In the genomic region with DNA sequence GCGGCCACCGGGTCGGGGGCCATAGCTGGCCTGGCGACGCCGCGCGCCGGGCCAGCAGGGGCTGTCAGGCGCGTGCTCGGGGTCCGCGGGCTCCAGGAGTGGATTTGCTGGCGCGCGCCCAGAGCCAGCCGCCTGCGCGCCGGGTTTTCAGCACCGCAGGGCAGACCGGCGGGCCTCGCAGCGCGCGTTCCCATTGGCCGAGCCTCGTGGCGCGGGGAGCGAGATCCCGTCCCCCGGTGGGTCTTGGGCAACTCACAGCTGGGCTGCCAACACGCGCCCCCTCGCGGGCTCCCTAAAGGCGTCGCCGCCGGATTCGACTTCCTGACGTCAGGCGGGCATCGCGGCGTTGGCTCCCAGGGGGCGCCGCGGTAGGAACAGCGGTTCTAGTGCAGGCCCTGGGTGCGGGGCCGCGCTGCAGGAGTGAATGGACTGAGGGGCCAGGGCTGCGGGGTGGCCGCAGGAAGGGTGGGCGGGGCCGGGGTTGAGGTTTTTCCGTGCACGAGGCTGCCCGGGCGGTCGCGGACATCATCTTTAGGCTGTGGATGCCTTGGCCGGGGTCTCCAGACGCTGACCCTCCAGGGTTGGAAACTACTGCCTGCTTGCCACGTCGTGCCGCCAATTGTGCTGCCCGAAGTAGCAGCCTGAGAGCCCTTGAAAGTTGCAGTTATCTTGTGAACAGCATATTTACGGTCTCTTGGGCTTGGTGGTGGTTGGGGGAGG, we compare ENCODE assay signal across 8 cellular contexts. TPM values are rescaled to one million over a fixed set of nuclear protein-coding genes. Genes with fewer than 3 reads are reported as not detected.
DNase-seq lines count a peak whose midpoint lies in the region; ATAC-seq and TF ChIP-seq lines count a peak whose summit lies in the region.

A gene (minus strand): TSS at position 268 of the 720 bp plus-strand sequence. CDS start 74 bp downstream, at position 194.

- H3K79me1 ChIP-seq in trophoblast cell (ENCODE audit: low read length): peaks cover 28% of the 10 kb centered on the region

- no peak within 1 kb of the TSS for H3K23ac ChIP-seq in trophoblast cell (ENCODE audit: low read length)

- 1 to 3% (median 2%) methylated on average over 5 to 73 of the region's 73 CpGs for WGBS in adrenal gland, 4 donors
- 1 to 3% (median 2%) methylated on average over 26 to 73 of the region's 73 CpGs for WGBS in heart left ventricle, 4 donors
- no CpG with 5 or more reads among the region's 73 CpGs for WGBS in trophoblast cell (ENCODE audit: extremely low coverage, insufficient coverage, insufficient read length)

- peak within 1 kb of the TSS; percentile 73 for H3K4ac ChIP-seq in trophoblast cell (ENCODE audit: low read depth, low read length)

- peak within 1 kb of the TSS; percentile 83 for H4K8ac ChIP-seq in trophoblast cell (ENCODE audit: low read depth, low read length)

- peak within 1 kb of the TSS; percentile 87 for H2BK5ac ChIP-seq in trophoblast cell (ENCODE audit: low read depth, low read length, poor library complexity)

- peak within 1 kb of the TSS; percentile 73 for H3K18ac ChIP-seq in trophoblast cell (ENCODE audit: low read length)

- TF ChIP-seq POLR2A in adrenal gland (IDR thresholded peaks at IDR 0.05) (peak; percentile 68 to 71), heart left ventricle (IDR thresholded peaks at IDR 0.05) (peak in 1 of 2 donors; percentile 63)

- ATAC-seq in heart left ventricle (peak; percentile 4 to 69 (median 46)), upper lobe of right lung (peak; percentile 79)

- H3K4me1 ChIP-seq in adrenal gland (replicated peaks in 1 of 2): peaks cover 9 to 13% of the 10 kb centered on the region in 2 donors
- H3K4me1 ChIP-seq in heart left ventricle: peaks cover 0 to 25% (median 10%) of the 10 kb centered on the region in 12 donors
- H3K4me1 ChIP-seq in trophoblast cell (ENCODE audit: control insufficient read depth in 1 of 2, insufficient read depth in 2 of 2, low read length in 2 of 2): peaks cover 0 to 8% of the 10 kb centered on the region in 2 experiments
- no peaks in the 10 kb centered on the region for H3K4me1 ChIP-seq in upper lobe of right lung

- H3K9me3 ChIP-seq in adrenal gland (replicated peaks in 1 of 3) (no peaks in the 10 kb centered on the region), heart left ventricle (no peaks in the 10 kb centered on the region), trophoblast cell (ENCODE audit: insufficient read depth, low read depth, low read length) (no peaks in the 10 kb centered on the region), upper lobe of right lung (no peaks in the 10 kb centered on the region)

- peak within 1 kb of the TSS; percentile 96 for H4K91ac ChIP-seq in trophoblast cell (ENCODE audit: low read depth, low read length)

- H3K27me3 ChIP-seq in adrenal gland: no peaks in the 10 kb centered on the region
- H3K27me3 ChIP-seq in heart left ventricle: no peaks in the 10 kb centered on the region
- H3K27me3 ChIP-seq in trophoblast cell (ENCODE audit: insufficient read depth, low read length): no peaks in the 10 kb centered on the region
- no peaks in the 10 kb centered on the region for H3K27me3 ChIP-seq in upper lobe of right lung

- H3K36me3 ChIP-seq in adrenal gland (replicated peaks in 1 of 2): peaks cover 0 to 14% of the 10 kb centered on the region in 2 donors
- peaks cover 0 to 10% (median 6%) of the 10 kb centered on the region in 9 donors for H3K36me3 ChIP-seq in heart left ventricle
- H3K36me3 ChIP-seq in trophoblast cell (ENCODE audit: control insufficient read depth in 1 of 2, insufficient read depth in 2 of 2, low read length in 2 of 2): peaks cover 17 to 21% of the 10 kb centered on the region in 2 experiments
- peaks cover 12% of the 10 kb centered on the region for H3K36me3 ChIP-seq in upper lobe of right lung

- TF ChIP-seq CTCF in HFF-Myc (IDR thresholded peaks at IDR 0.05; ENCODE audit: low read depth, low read length, missing control alignments): peak; percentile 60
- TF ChIP-seq CTCF in adrenal gland (IDR thresholded peaks at IDR 0.05): peak; percentile 31 to 61 (median 50)
- peak; percentile 30 to 74 (median 55) for TF ChIP-seq CTCF in heart left ventricle (IDR thresholded peaks at IDR 0.05)
- TF ChIP-seq CTCF in upper lobe of right lung (IDR thresholded peaks at IDR 0.05): peak; percentile 60

- H3K9ac ChIP-seq in trophoblast cell (ENCODE audit: low read length): peak within 1 kb of the TSS; percentile 83

- peak within 1 kb of the TSS; percentile 71 for H2AK5ac ChIP-seq in trophoblast cell (ENCODE audit: low read length)

- H2AFZ ChIP-seq in trophoblast cell (ENCODE audit: insufficient read depth, low read length, poor library complexity): peak within 1 kb of the TSS; percentile 37

- H4K12ac ChIP-seq in trophoblast cell (ENCODE audit: low read depth, low read length): peak within 1 kb of the TSS; percentile 71

- peak within 1 kb of the TSS; percentile 93 for H3K14ac ChIP-seq in trophoblast cell (ENCODE audit: low read length)

- DNase-seq in GM04504 (ENCODE audit: low read depth) (peak; percentile 73), HFF-Myc (ENCODE audit: extremely low read depth, low read depth) (no peak), NCI-H1417 (lab: John Stamatoyannopoulos, UW) (peak; percentile 95 to 99 (median 99)), T follicular helper cell (ENCODE audit: low read depth) (peak; percentile 78), adrenal gland (peak; percentile 93 to 98 (median 95)), heart left ventricle (peak; percentile 90 to 96 (median 95)), trophoblast cell (peak; percentile 93), upper lobe of right lung (peak; percentile 98)

- H3K4me3 ChIP-seq in HFF-Myc (replicated peaks; ENCODE audit: low read depth, low read length): peak within 1 kb of the TSS; percentile 66
- H3K4me3 ChIP-seq in adrenal gland: peak within 1 kb of the TSS; percentile 13 to 58 (median 42)
- peak within 1 kb of the TSS; percentile 59 to 91 (median 72) for H3K4me3 ChIP-seq in heart left ventricle
- peak within 1 kb of the TSS; percentile 86 for H3K4me3 ChIP-seq in trophoblast cell (ENCODE audit: low read depth, low read length)
- H3K4me3 ChIP-seq in upper lobe of right lung: peak within 1 kb of the TSS; percentile 70

- H3K27ac ChIP-seq in adrenal gland (peak within 1 kb of the TSS; percentile 95 to 99 (median 99)), heart left ventricle (peak within 1 kb of the TSS; percentile 92 to 100 (median 98)), trophoblast cell (ENCODE audit: low read depth, low read length) (peak within 1 kb of the TSS; percentile 87), upper lobe of right lung (peak within 1 kb of the TSS; percentile 97)

- H2BK120ac ChIP-seq in trophoblast cell (ENCODE audit: insufficient read depth, low read length, poor library complexity): peak within 1 kb of the TSS; percentile 91

- peak within 1 kb of the TSS; percentile 82 for H3K4me2 ChIP-seq in trophoblast cell (ENCODE audit: low read length)

- peaks cover 13% of the 10 kb centered on the region for H3K79me2 ChIP-seq in trophoblast cell (ENCODE audit: control insufficient read depth, insufficient read depth, low read length, poor library complexity)

- intact Hi-C loops in adrenal gland (cut with DNase I): no loop called here
- intact Hi-C loops in heart left ventricle (cut with DNase I): loop anchor here in 6 of 10 donors (5.0 to 10.0 kb wide), 5 partner anchors 35 to 75 kb away; a partner anchor contains a TSS
- intact Hi-C loops in upper lobe of right lung (cut with DNase I): no loop called here

- H2BK12ac ChIP-seq in trophoblast cell (ENCODE audit: low read length): peak within 1 kb of the TSS; percentile 28

RNA-seq across cellular contexts. Expression of the gene that starts here (rescaled TPM):
- 100 to 1,000 TPM in 5 of 8 donors, 10 to 100 TPM in 3; 60.3 to 361 (median 102) TPM for total RNA-seq in adrenal gland
- 100 to 1,000 TPM in 1 of 3 donors, 10 to 100 TPM in 2; 28.3 to 410 (median 32.1) TPM for polyA plus RNA-seq in adrenal gland
- total RNA-seq in heart left ventricle: 10 to 100 TPM; 16.9 to 37.6 (median 23.6) TPM
- 10 to 100 TPM; 14.3 to 72.6 TPM for polyA plus RNA-seq in heart left ventricle
- 83.8 and 84.0 TPM in 2 replicates for polyA plus RNA-seq in trophoblast cell (2013)
- total RNA-seq in upper lobe of right lung: 68.0 TPM

Comparison
In these comparisons a context has a peak if more than half of its experiments do, and no peak if none do; other contexts are left out.
1. intact Hi-C loops: an anchor here in heart left ventricle (5.0 to 10.0 kb wide); none called in adrenal gland and upper lobe of right lung.